ENCODE assay signal across 13 cellular contexts in the genomic region with DNA sequence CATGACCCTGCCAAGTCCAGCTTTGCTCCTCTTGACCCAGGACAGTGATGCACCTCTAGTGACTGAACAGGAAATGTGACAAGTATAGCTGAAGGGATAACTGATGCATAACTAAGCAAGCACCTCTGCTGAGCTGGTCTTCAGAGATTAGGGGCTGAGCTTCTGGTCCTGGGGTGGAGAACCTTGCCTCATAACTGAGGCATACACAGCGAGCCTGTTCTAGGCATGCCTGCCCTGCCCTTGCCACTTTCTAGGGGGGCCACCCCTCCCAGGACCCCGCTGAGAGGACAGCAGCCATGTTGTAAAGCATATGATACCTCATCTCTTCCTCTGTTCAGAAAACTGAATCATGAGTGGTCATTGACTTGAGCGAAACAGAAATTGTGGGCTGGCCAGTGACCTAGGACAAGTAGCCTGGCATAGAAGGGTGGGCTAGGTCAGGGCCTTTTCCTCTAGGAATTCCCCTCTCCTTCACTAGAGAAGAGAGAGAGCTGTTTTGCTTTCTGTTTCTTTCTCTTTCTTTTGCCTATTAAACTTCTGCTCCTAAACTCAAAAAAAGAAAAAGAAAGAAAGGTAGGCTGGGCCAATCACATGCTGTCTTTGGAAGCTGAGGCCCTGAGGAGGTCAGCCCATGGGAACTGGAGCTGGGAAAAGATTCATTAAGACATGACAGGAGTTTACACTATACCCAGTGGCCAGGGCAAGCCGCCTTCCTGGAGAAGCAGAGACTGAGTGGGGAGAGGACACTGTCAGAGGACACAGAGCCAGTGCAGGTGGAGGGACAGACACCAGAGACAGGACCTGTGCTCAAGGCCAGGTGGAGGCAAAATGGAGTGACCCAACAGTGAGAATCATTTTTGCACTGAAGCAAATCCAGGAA. TPM values are rescaled to one million over a fixed set of nuclear protein-coding genes. Genes with fewer than 3 reads are reported as not detected.
DNase-seq lines count a peak whose midpoint lies in the region; ATAC-seq, FAIRE-seq and TF ChIP-seq lines count a peak whose summit lies in the region.
"Had no signal": no experiment of that assay in that cellular context is flagged by ENCODE, and none has a peak within 500 bp of the region (broad histone marks: within the 10 kb centered on the region; RNA-seq: fewer than 3 reads in every experiment).

No MANE protein-coding gene starts in this region.

- H3K4me3 ChIP-seq in foreskin fibroblast (ENCODE audit: low read depth in 1 of 2, low read length in 2 of 2) (no peak overlapping the region), small intestine (ENCODE audit: low read depth in 1 of 2, low read length in 2 of 2) (no peak overlapping the region)

- in situ Hi-C loops in GM13976 (cut with MboI; ENCODE audit: low sequenced_read_pairs, unreplicated experiment) = loop anchor here (25.0 kb wide), 1 partner anchor 231 kb away; no protein-coding TSS in a partner anchor

- 86 to 94% (median 88%) methylated on average over 4 of the region's 4 CpGs for WGBS in small intestine, 3 donors

- no peak overlapping the region for H3K4me3 Mint-ChIP-seq in activated naive CD8-positive, alpha-beta T cell treated with anti-CD3 and anti-CD28 coated beads, Interleukin-2, amount 50 U/mL, for 24 hours
- H3K4me3 Mint-ChIP-seq: dendritic cell treated with granulocyte-macrophage colony-stimulating factor and Interleukin-4, amounts not matched to agents 40 ng/mL and 50 ng/mL, for 4 days had no signal

- H3K27me3 ChIP-seq in small intestine (ENCODE audit: control insufficient read depth in 2 of 2, insufficient read depth in 2 of 2, low read length in 2 of 2) = no peaks in the 10 kb centered on the region

- H3K27ac Mint-ChIP-seq in activated naive CD8-positive, alpha-beta T cell treated with anti-CD3 and anti-CD28 coated beads, Interleukin-2, amount 50 U/mL, for 24 hours = peak overlapping the region; percentile 57
- H3K27ac Mint-ChIP-seq: dendritic cell treated with granulocyte-macrophage colony-stimulating factor and Interleukin-4, amounts not matched to agents 40 ng/mL and 50 ng/mL, for 4 days had no signal

- peak overlapping the region in 1 of 2 donors; percentile 72 for H3K27ac ChIP-seq in small intestine (ENCODE audit: low read depth in 1 of 2, low read length in 1 of 2)

- no peaks in the 10 kb centered on the region for H3K9me3 ChIP-seq in small intestine (ENCODE audit: control insufficient read depth, low read depth)

- no peak for TF ChIP-seq CTCF in GM13976 (IDR thresholded peaks at IDR 0.05; ENCODE audit: borderline replicate concordance, control extremely low read depth, extremely low read depth, insufficient read depth, missing control alignments)
- TF ChIP-seq CTCF in foreskin fibroblast (IDR thresholded peaks at IDR 0.05; ENCODE audit: low read depth, low read length) = no peak

- H3K36me3 Mint-ChIP-seq in activated naive CD8-positive, alpha-beta T cell treated with anti-CD3 and anti-CD28 coated beads, Interleukin-2, amount 50 U/mL, for 24 hours (ENCODE audit: low read depth) = peaks cover 9% of the 10 kb centered on the region

- DNase-seq in GM13976 (ENCODE audit: low spot score) = peak; percentile 46
- DNase-seq in activated naive CD8-positive, alpha-beta T cell treated with anti-CD3 and anti-CD28 coated beads, Interleukin-2, amount 50 U/mL, for 24 hours = no peak
- no peak for DNase-seq in foreskin fibroblast
- no peak for DNase-seq in small intestine
- no peak for DNase-seq in H54 (ENCODE audit: insufficient read length, low spot score)
- no peak for DNase-seq in NCI-H2029 (lab: John Stamatoyannopoulos, UW)
- DNase-seq: GF-D8; left colon; NCI-H2029 treated with DMSO at 0.1 percent for 48 hours; stimulated activated CD4-positive, alpha-beta T cell treated with anti-CD3 and anti-CD28 coated beads, Interleukin-4, amount 100 ng/mL, for 1 hour had no signal

- no peaks in the 10 kb centered on the region for H3K9me3 Mint-ChIP-seq in activated naive CD8-positive, alpha-beta T cell treated with anti-CD3 and anti-CD28 coated beads, Interleukin-2, amount 50 U/mL, for 24 hours
- H3K9me3 Mint-ChIP-seq: dendritic cell treated with granulocyte-macrophage colony-stimulating factor and Interleukin-4, amounts not matched to agents 40 ng/mL and 50 ng/mL, for 4 days had no signal

- ATAC-seq in GM19395 (IDR thresholded peaks at IDR 0.05; ENCODE audit: unreplicated experiment) (peak; percentile 84), HG03060 (IDR thresholded peaks at IDR 0.05; ENCODE audit: low read depth, unreplicated experiment) (peak; percentile 77)
- no peak for ATAC-seq in activated naive CD8-positive, alpha-beta T cell treated with anti-CD3 and anti-CD28 coated beads, Interleukin-2, amount 50 U/mL, for 24 hours
- ATAC-seq: left colon had no signal

- FAIRE-seq in small intestine (lab: Jason Lieb, UNC) (no peak), H54 (lab: Jason Lieb, UNC) (no peak)

- no peaks in the 10 kb centered on the region for H3K27me3 Mint-ChIP-seq in activated naive CD8-positive, alpha-beta T cell treated with anti-CD3 and anti-CD28 coated beads, Interleukin-2, amount 50 U/mL, for 24 hours
- H3K27me3 Mint-ChIP-seq: dendritic cell treated with granulocyte-macrophage colony-stimulating factor and Interleukin-4, amounts not matched to agents 40 ng/mL and 50 ng/mL, for 4 days had no signal

- H3K4me1 ChIP-seq in small intestine (ENCODE audit: control insufficient read depth in 2 of 2, insufficient read depth in 1 of 2, low read depth in 1 of 2, low read length in 1 of 2) = no peaks in the 10 kb centered on the region

- peaks cover 12% of the 10 kb centered on the region for H3K4me1 Mint-ChIP-seq in activated naive CD8-positive, alpha-beta T cell treated with anti-CD3 and anti-CD28 coated beads, Interleukin-2, amount 50 U/mL, for 24 hours

- no peaks in the 10 kb centered on the region for H3K36me3 ChIP-seq in small intestine (ENCODE audit: control insufficient read depth in 2 of 2, insufficient read depth in 2 of 2, low read length in 2 of 2)

- TF ChIP-seq POLR2A in H54 (IDR thresholded peaks at IDR 0.05; ENCODE audit: low read depth, low read length) = no peak

RNA-seq across cellular contexts. Expression of gene ALDH5A1, which starts 23.1 kb away (rescaled TPM):
- 1 to 10 TPM; 1.3 to 6.4 (median 2.2) TPM for polyA plus RNA-seq in small intestine

RNA-seq across cellular contexts. Expression of gene GPLD1, which starts 28.5 kb away (rescaled TPM):
- polyA plus RNA-seq in small intestine = under 1 TPM in 1 of 3 donors, not detected in 2; 0.28 TPM
